In the genomic region with DNA sequence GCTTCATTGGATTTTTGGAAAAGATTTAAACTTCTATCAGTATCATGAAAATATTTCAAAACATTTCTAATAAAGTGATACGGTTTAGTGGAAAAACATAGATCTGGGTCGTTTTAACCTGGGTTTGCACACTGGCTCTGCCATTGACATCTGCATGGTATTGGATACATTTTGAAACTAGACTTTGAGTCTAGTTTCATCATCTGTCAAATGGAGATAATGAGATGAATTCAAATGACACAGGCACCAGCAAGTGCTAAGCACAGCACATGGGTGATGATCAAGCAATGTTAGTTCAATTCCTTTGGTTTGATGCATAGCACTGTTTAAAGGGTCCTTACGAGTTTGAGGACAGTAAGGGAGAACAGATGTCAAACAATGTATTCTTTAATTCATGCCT, we compare ENCODE assay signal across 16 cellular contexts.
DNase-seq lines count a peak whose midpoint lies in the region; ATAC-seq and TF ChIP-seq lines count a peak whose summit lies in the region.
"Had no signal": no experiment of that assay in that cellular context is flagged by ENCODE, and none has a peak within 500 bp of the region (broad histone marks: within the 10 kb centered on the region; RNA-seq: fewer than 3 reads in every experiment).

No MANE protein-coding gene starts in this region.

- ATAC-seq in HG02870 (IDR thresholded peaks at IDR 0.05; ENCODE audit: unreplicated experiment) (peak; percentile 48), left lobe of liver (peak; percentile 31), right cardiac atrium (no peak)
- ATAC-seq: CD8-positive, alpha-beta T cell; GM12878 had no signal

- no peak for TF ChIP-seq CTCF in colonic mucosa (IDR thresholded peaks at IDR 0.05)

- H3K27me3 ChIP-seq in right cardiac atrium (ENCODE audit: control insufficient read depth, insufficient read depth) (no peaks in the 10 kb centered on the region), colonic mucosa (no peaks in the 10 kb centered on the region)
- H3K27me3 ChIP-seq: BLaER1 treated with 17β-estradiol and CSF1 and Interleukin-3, amounts not matched to agents 10 nM and 100 nM had no signal

- H3K9ac ChIP-seq in colonic mucosa (ENCODE audit: low read depth in 2 of 2, low read length in 2 of 2), result no peak overlapping the region
- H3K9ac ChIP-seq: BLaER1 treated with 17β-estradiol and CSF1 and Interleukin-3, amounts not matched to agents 10 nM and 100 nM; GM23248 had no signal

- H3K4me1 ChIP-seq in right cardiac atrium (ENCODE audit: control insufficient read depth, insufficient read depth, low read length) (no peaks in the 10 kb centered on the region), colonic mucosa (no peaks in the 10 kb centered on the region)
- H3K4me1 ChIP-seq: BLaER1 treated with 17β-estradiol and CSF1 and Interleukin-3, amounts not matched to agents 10 nM and 100 nM; HAP-1 had no signal

- H3K4me3 ChIP-seq in right cardiac atrium (ENCODE audit: low read length) (no peak overlapping the region), colonic mucosa (no peak overlapping the region)
- H3K4me3 ChIP-seq: BLaER1 treated with 17β-estradiol and CSF1 and Interleukin-3, amounts not matched to agents 10 nM and 100 nM; GM12878; GM23248; HAP-1 had no signal

- H3K9me3 ChIP-seq in right cardiac atrium (ENCODE audit: control insufficient read depth, low read length) (no peaks in the 10 kb centered on the region), colonic mucosa (no peaks in the 10 kb centered on the region)
- H3K9me3 ChIP-seq: HAP-1 had no signal

- intact Hi-C loops in right cardiac atrium (cut with DNase I) (no loop called here), colonic mucosa (cut with DNase I) (no loop called here)

- DNase-seq in caudate nucleus (lab: John Stamatoyannopoulos, UW) (no peak), left lobe of liver (ENCODE audit: low spot score) (no peak), T1000 (lab: John Stamatoyannopoulos, UW) (no peak), right cardiac atrium (no peak), colonic mucosa (no peak)
- DNase-seq: 8988T; Calu3; CD8-positive, alpha-beta T cell; DMS79 treated with DMSO at 0.1 percent for 48 hours; GM23248 had no signal

- WGBS in right cardiac atrium, result 85% methylated on average over 3 of the region's 3 CpGs

- H3K27ac ChIP-seq in caudate nucleus (ENCODE audit: low read depth, low read length) (peak overlapping the region; percentile 32), temporal lobe (ENCODE audit: low read depth, low read length) (peak overlapping the region; percentile 23), right cardiac atrium (ENCODE audit: low read length) (no peak overlapping the region), colonic mucosa (no peak overlapping the region)
- H3K27ac ChIP-seq: BLaER1 treated with 17β-estradiol and CSF1 and Interleukin-3, amounts not matched to agents 10 nM and 100 nM; GM23248; HL-60 had no signal

- H3K36me3 ChIP-seq in colonic mucosa, result no peaks in the 10 kb centered on the region
- H3K36me3 ChIP-seq: BLaER1 treated with 17β-estradiol and CSF1 and Interleukin-3, amounts not matched to agents 10 nM and 100 nM; HAP-1 had no signal

Comparison
In these comparisons a context has a peak if more than half of its experiments do, and no peak if none do; other contexts are left out.
1. ATAC-seq: peak in HG02870 (single experiment) and left lobe of liver (single experiment); none in right cardiac atrium (0 of 2).
2. H3K27ac ChIP-seq: peak in caudate nucleus (single experiment) and temporal lobe (single experiment); none in right cardiac atrium (single experiment) and colonic mucosa (single experiment).